In the genomic region with DNA sequence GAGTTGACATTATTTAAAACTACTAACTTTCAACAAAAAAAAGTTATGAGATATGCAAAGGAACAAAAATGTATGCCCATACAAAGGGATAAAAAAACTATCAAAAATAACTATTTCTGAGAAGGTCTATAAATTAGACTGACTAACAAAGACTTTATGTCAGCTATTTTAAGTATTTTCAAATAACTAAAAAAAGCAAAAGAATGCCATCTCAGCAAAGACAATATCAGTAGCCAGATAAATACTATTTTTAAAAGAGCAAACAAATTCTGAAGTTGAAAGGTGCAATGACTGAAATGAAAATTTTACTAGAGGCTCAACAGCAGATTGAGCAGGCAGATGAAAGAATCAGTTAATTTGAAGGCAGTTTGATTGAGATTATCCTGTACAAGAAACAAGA, we compare ENCODE assay signal across 9 cellular contexts. TPM values are rescaled to one million over a fixed set of nuclear protein-coding genes. Genes with fewer than 3 reads are reported as not detected.
"Had no signal": no experiment of that assay in that cellular context is flagged by ENCODE, and none has a peak within 500 bp of the region (broad histone marks: within the 10 kb centered on the region; RNA-seq: fewer than 3 reads in every experiment).

No MANE protein-coding gene starts in this region.

- H3K27ac ChIP-seq: HL-60, KMS-11 had no signal

- DNase-seq: IMR-90, KBM-7, KG1 had no signal

- H3K4me2 ChIP-seq: KMS-11 had no signal

- H3K9ac ChIP-seq: KMS-11 had no signal

- H3K27me3 Mint-ChIP-seq: IgD-negative memory B cell had no signal

- H3K36me3 Mint-ChIP-seq: IgD-negative memory B cell had no signal

- H3K4me1 Mint-ChIP-seq: IgD-negative memory B cell had no signal

- FAIRE-seq: HTR-8/SVneo had no signal

- H3K4me3 Mint-ChIP-seq: IgD-negative memory B cell had no signal

RNA-seq across cellular contexts. Expression of gene STRIT1, which starts 3.6 kb away (rescaled TPM):
- total RNA-seq: HT-29, HT1080, IMR-90 had no signal
- polyA plus RNA-seq: IgD-negative memory B cell, IMR-90 had no signal
